ENCODE assay signal across 39 cellular contexts in genomic region chr1:203045336-203045735, GRCh38. TPM values are rescaled to one million over a fixed set of nuclear protein-coding genes. Genes with fewer than 3 reads are reported as not detected.
"Had no signal": no experiment of that assay in that cellular context is flagged by ENCODE, and none has a peak within 500 bp of the region (broad histone marks: within the 10 kb centered on the region; RNA-seq: fewer than 3 reads in every experiment).

No MANE protein-coding gene starts in this region.

- H3K4me3 Mint-ChIP-seq: activated CD4-positive, alpha-beta memory T cell treated with anti-CD3 and anti-CD28 coated beads for 36 hours; activated CD4-positive, alpha-beta T cell treated with anti-CD3 and anti-CD28 coated beads, Interleukin-2, amount 10 ng/mL, durations not matched to agents 24 days and 14 days; activated CD8-positive, alpha-beta T cell treated with anti-CD3 and anti-CD28 coated beads for 36 hours; activated naive CD4-positive, alpha-beta T cell treated with anti-CD3 and anti-CD28 coated beads for 36 hours; activated naive CD8-positive, alpha-beta T cell treated with anti-CD3 and anti-CD28 coated beads for 36 hours; activated T-cell treated with anti-CD3 and anti-CD28 coated beads, Interleukin-2, amount 50 U/mL, for 4 hours; activated T-cell treated with anti-CD3 and anti-CD28 coated beads, Interleukin-2, amount 50 U/mL, for 72 hours; activated T-helper 1 cell treated with anti-CD3 and anti-CD28 coated beads, Interleukin-12 subunit alpha, Interleukin-12 subunit beta, Interleukin-2, Interleukin-4 antibody, amounts not matched to agents 30 ng/mL and 10 ng/mL and 1 ng/mL, durations not matched to agents 14 hours and 24 hours and 36 hours; activated T-helper 17 cell treated with anti-CD3 and anti-CD28 coated beads, Interleukin-2, amount 50 U/mL, for 72 hours; T-helper 1 cell treated with Interleukin-12 subunit alpha and Interleukin-12 subunit beta and Interleukin-4 antibody, amounts not matched to agents 30 μg/mL and 1 μg/mL, for 36 hours; T-helper 2 cell treated with Interferon-gamma antibody and Interleukin-4, amounts not matched to agents 5 μg/mL and 100 μg/mL, for 36 hours; WTC11 had no signal

- H3K27ac Mint-ChIP-seq: activated CD4-positive, alpha-beta memory T cell treated with anti-CD3 and anti-CD28 coated beads for 36 hours; activated CD4-positive, alpha-beta T cell treated with anti-CD3 and anti-CD28 coated beads, Interleukin-2, amount 10 ng/mL, durations not matched to agents 24 days and 14 days; activated CD8-positive, alpha-beta T cell treated with anti-CD3 and anti-CD28 coated beads for 36 hours; activated naive CD4-positive, alpha-beta T cell treated with anti-CD3 and anti-CD28 coated beads for 36 hours; activated naive CD4-positive, alpha-beta T cell treated with anti-CD3 and anti-CD28 coated beads, Interleukin-2, amount 50 U/mL, for 72 hours; activated naive CD8-positive, alpha-beta T cell treated with anti-CD3 and anti-CD28 coated beads for 36 hours; activated T-cell treated with anti-CD3 and anti-CD28 coated beads, Interleukin-2, amount 50 U/mL, for 72 hours; activated T-helper 1 cell treated with anti-CD3 and anti-CD28 coated beads, Interleukin-12 subunit alpha, Interleukin-12 subunit beta, Interleukin-2, Interleukin-4 antibody, amounts not matched to agents 30 ng/mL and 10 ng/mL and 1 ng/mL, durations not matched to agents 14 hours and 24 hours and 36 hours; activated T-helper 17 cell treated with anti-CD3 and anti-CD28 coated beads, Interleukin-2, amount 50 U/mL, for 72 hours; T-helper 1 cell treated with Interleukin-12 subunit alpha and Interleukin-12 subunit beta and Interleukin-4 antibody, amounts not matched to agents 30 μg/mL and 1 μg/mL, for 36 hours; T-helper 2 cell treated with Interferon-gamma antibody and Interleukin-4, amounts not matched to agents 5 μg/mL and 100 μg/mL, for 36 hours had no signal

- H3K4me1 ChIP-seq: ascending aorta, breast epithelium had no signal

- H3K4me1 Mint-ChIP-seq: activated naive CD8-positive, alpha-beta T cell treated with anti-CD3 and anti-CD28 coated beads for 36 hours had no signal

- H3K27me3 ChIP-seq: ascending aorta, brain microvascular endothelial cell, breast epithelium had no signal

- H3K27ac ChIP-seq: adrenal gland, ascending aorta, brain microvascular endothelial cell, breast epithelium, WERI-Rb-1 had no signal

- ATAC-seq: activated CD4-positive, CD25-positive, alpha-beta regulatory T cell treated with anti-CD3 and anti-CD28 coated beads, Interleukin-2, amount 50 U/mL, for 24 hours; activated CD8-positive, alpha-beta T cell treated with anti-CD3 and anti-CD28 coated beads for 36 hours; activated naive CD4-positive, alpha-beta T cell treated with anti-CD3 and anti-CD28 coated beads, Interleukin-2, amount 50 U/mL, for 72 hours; activated T-cell treated with anti-CD3 and anti-CD28 coated beads, Interleukin-2, amount 50 U/mL, for 4 hours; activated T-cell treated with anti-CD3 and anti-CD28 coated beads, Interleukin-2, amount 50 U/mL, for 72 hours; activated T-helper 17 cell treated with anti-CD3 and anti-CD28 coated beads, Interleukin-2, amount 50 U/mL, for 72 hours; WTC11 had no signal

- H3K36me3 ChIP-seq: adrenal gland, brain microvascular endothelial cell, breast epithelium had no signal

- H3K27me3 Mint-ChIP-seq: activated CD4-positive, alpha-beta T cell treated with anti-CD3 and anti-CD28 coated beads, Interleukin-2, amount 10 ng/mL, durations not matched to agents 24 days and 14 days; activated CD8-positive, alpha-beta T cell treated with anti-CD3 and anti-CD28 coated beads for 36 hours; activated naive CD8-positive, alpha-beta T cell treated with anti-CD3 and anti-CD28 coated beads for 36 hours had no signal

- DNase-seq: activated CD4-positive, alpha-beta memory T cell treated with anti-CD3 and anti-CD28 coated beads for 36 hours; activated CD4-positive, alpha-beta T cell treated with anti-CD3 and anti-CD28 coated beads for 1 hour; activated CD4-positive, alpha-beta T cell treated with anti-CD3 and anti-CD28 coated beads for 4 hours; activated CD4-positive, alpha-beta T cell treated with anti-CD3 and anti-CD28 coated beads, Interleukin-2, amount 10 ng/mL, durations not matched to agents 24 days and 14 days; activated CD4-positive, alpha-beta T cell treated with anti-CD3 and anti-CD28 coated beads, Interleukin-2, amount 50 U/mL, for 1 hour; activated CD4-positive, alpha-beta T cell treated with anti-CD3 and anti-CD28 coated beads, Interleukin-2, amount 50 U/mL, for 4 hours; activated CD4-positive, CD25-positive, alpha-beta regulatory T cell; activated CD8-positive, alpha-beta memory T cell treated with anti-CD3 and anti-CD28 coated beads, Interleukin-2, amount 50 U/mL, for 4 hours; activated CD8-positive, alpha-beta T cell treated with anti-CD3 and anti-CD28 coated beads for 36 hours; activated effector memory CD4-positive, alpha-beta T cell treated with anti-CD3 and anti-CD28 coated beads, Interleukin-2, amount 50 U/mL, for 16 hours; activated gamma-delta T cell treated with Interleukin-2 at 50 U/mL for 16 hours; activated naive CD4-positive, alpha-beta T cell; activated naive CD4-positive, alpha-beta T cell treated with anti-CD3 and anti-CD28 coated beads for 36 hours; activated naive CD4-positive, alpha-beta T cell treated with anti-CD3 and anti-CD28 coated beads, Interleukin-2, amount 50 U/mL, for 16 hours; activated naive CD8-positive, alpha-beta T cell treated with anti-CD3 and anti-CD28 coated beads for 36 hours; activated T-cell treated with anti-CD3 and anti-CD28 coated beads for 4 hours; activated T-cell treated with anti-CD3 and anti-CD28 coated beads, Interleukin-2, amount 50 U/mL, for 1 hour; activated T-cell treated with anti-CD3 and anti-CD28 coated beads, Interleukin-2, amount 50 U/mL, for 4 hours; activated T-cell treated with anti-CD3 and anti-CD28 coated beads, Interleukin-2, amount 50 U/mL, for 72 hours; adrenal gland; amniotic stem cell; brain microvascular endothelial cell; central memory CD4-positive, alpha-beta T cell; T-helper 1 cell; T-helper 2 cell; T-helper 9 cell; WERI-Rb-1 had no signal

- H3K4me3 ChIP-seq: adrenal gland, ascending aorta, breast epithelium had no signal

- H3K9me3 Mint-ChIP-seq: activated CD4-positive, alpha-beta memory T cell treated with anti-CD3 and anti-CD28 coated beads for 36 hours; activated CD4-positive, alpha-beta T cell treated with anti-CD3 and anti-CD28 coated beads, Interleukin-2, amount 10 ng/mL, durations not matched to agents 24 days and 14 days; activated CD8-positive, alpha-beta T cell treated with anti-CD3 and anti-CD28 coated beads for 36 hours; activated naive CD4-positive, alpha-beta T cell treated with anti-CD3 and anti-CD28 coated beads for 36 hours; activated naive CD4-positive, alpha-beta T cell treated with anti-CD3 and anti-CD28 coated beads, Interleukin-2, amount 50 U/mL, for 72 hours; activated naive CD8-positive, alpha-beta T cell treated with anti-CD3 and anti-CD28 coated beads for 36 hours; activated T-cell treated with anti-CD3 and anti-CD28 coated beads, Interleukin-2, amount 50 U/mL, for 4 hours; activated T-cell treated with anti-CD3 and anti-CD28 coated beads, Interleukin-2, amount 50 U/mL, for 72 hours; activated T-helper 1 cell treated with anti-CD3 and anti-CD28 coated beads, Interleukin-12 subunit alpha, Interleukin-12 subunit beta, Interleukin-2, Interleukin-4 antibody, amounts not matched to agents 30 ng/mL and 10 ng/mL and 1 ng/mL, durations not matched to agents 14 hours and 24 hours and 36 hours; activated T-helper 17 cell treated with anti-CD3 and anti-CD28 coated beads, Interleukin-2, amount 50 U/mL, for 72 hours; T-helper 1 cell treated with Interleukin-12 subunit alpha and Interleukin-12 subunit beta and Interleukin-4 antibody, amounts not matched to agents 30 μg/mL and 1 μg/mL, for 36 hours; T-helper 2 cell treated with Interferon-gamma antibody and Interleukin-4, amounts not matched to agents 5 μg/mL and 100 μg/mL, for 36 hours; WTC11 had no signal

- FAIRE-seq: TTC549 had no signal

- H3K9me3 ChIP-seq: adrenal gland, ascending aorta, breast epithelium had no signal

RNA-seq across cellular contexts. Expression of gene MYOG, which starts 40.5 kb away (rescaled TPM):
- total RNA-seq: activated CD4-positive, alpha-beta memory T cell treated with anti-CD3 and anti-CD28 coated beads for 36 hours; activated CD4-positive, alpha-beta T cell treated with anti-CD3 and anti-CD28 coated beads, Interleukin-2, amount 10 ng/mL, durations not matched to agents 24 days and 14 days; activated CD8-positive, alpha-beta memory T cell treated with anti-CD3 and anti-CD28 coated beads for 36 hours; activated CD8-positive, alpha-beta T cell treated with anti-CD3 and anti-CD28 coated beads for 36 hours; activated naive CD4-positive, alpha-beta T cell treated with anti-CD3 and anti-CD28 coated beads for 36 hours; activated naive CD4-positive, alpha-beta T cell treated with anti-CD3 and anti-CD28 coated beads, Interleukin-2, amount 50 U/mL, for 72 hours; activated naive CD8-positive, alpha-beta T cell treated with anti-CD3 and anti-CD28 coated beads for 36 hours; activated T-cell treated with anti-CD3 and anti-CD28 coated beads, Interleukin-2, amount 50 U/mL, for 4 hours; activated T-cell treated with anti-CD3 and anti-CD28 coated beads, Interleukin-2, amount 50 U/mL, for 72 hours; activated T-helper 1 cell treated with anti-CD3 and anti-CD28 coated beads, Interleukin-12 subunit alpha, Interleukin-12 subunit beta, Interleukin-2, Interleukin-4 antibody, amounts not matched to agents 30 ng/mL and 10 ng/mL and 1 ng/mL, durations not matched to agents 14 hours and 24 hours and 36 hours; activated T-helper 17 cell treated with anti-CD3 and anti-CD28 coated beads, Interleukin-2, amount 50 U/mL, for 72 hours; adrenal gland; ascending aorta; breast epithelium; cerebellum; WTC11 had no signal
- polyA plus RNA-seq: adrenal gland had no signal
